1 cellular context compared by ENCODE assay signal in genomic region chr20:64041040-64041780, GRCh38.
TF ChIP-seq lines count a peak whose summit lies in the region.

No MANE protein-coding gene starts in this region.

TF ChIP-seq in HepG2, 621 proteins besides CTCF, POLR2A, EP300 and RAD21 (continued from another document and continues in another):
- TF ChIP-seq ZNF646 (CRISPR knock-in tag; IDR thresholded peaks at IDR 0.05): peak; percentile 54; the same call in 1 of the 2 replicates
- TF ChIP-seq THAP11 (CRISPR knock-in tag; IDR thresholded peaks at IDR 0.05): peak; percentile 73
- no peak; the same call in 1 of the 2 replicates for TF ChIP-seq ELF1 (CRISPR knock-in tag; IDR thresholded peaks at IDR 0.05)
- peak; percentile 29 for TF ChIP-seq ZNF407 (CRISPR knock-in tag; IDR thresholded peaks at IDR 0.05; ENCODE audit: not compliant biosample characterization)
- peak; percentile 46 for TF ChIP-seq PHF8 (CRISPR knock-in tag; IDR thresholded peaks at IDR 0.05)
- no peak for TF ChIP-seq ZNF549 (CRISPR knock-in tag; IDR thresholded peaks at IDR 0.05)
- TF ChIP-seq STAT5B (CRISPR knock-in tag; IDR thresholded peaks at IDR 0.05): peak; percentile 38; the same call in 1 of the 2 replicates
- TF ChIP-seq PAF1 (CRISPR knock-in tag; IDR thresholded peaks at IDR 0.05): no peak
- TF ChIP-seq SSRP1 (CRISPR knock-in tag; IDR thresholded peaks at IDR 0.05): no peak; the same call in none of the 2 replicates
- TF ChIP-seq SMARCC2 (IDR thresholded peaks at IDR 0.05): no peak
- TF ChIP-seq SMC3 (IDR thresholded peaks at IDR 0.05; ENCODE audit: low read length): no peak
- no peak for TF ChIP-seq FLYWCH1 (CRISPR knock-in tag; IDR thresholded peaks at IDR 0.05)
- TF ChIP-seq SUZ12 (IDR thresholded peaks at IDR 0.05; ENCODE audit: low read depth, low read length): no peak
- TF ChIP-seq THYN1 (CRISPR knock-in tag; IDR thresholded peaks at IDR 0.05; ENCODE audit: borderline replicate concordance, low read depth): no peak
- no peak for TF ChIP-seq ADNP (CRISPR knock-in tag; IDR thresholded peaks at IDR 0.05)
- TF ChIP-seq ZNF781 (CRISPR knock-in tag; IDR thresholded peaks at IDR 0.05; ENCODE audit: borderline replicate concordance, not compliant biosample characterization): peak; percentile 10
- TF ChIP-seq ZMAT3 (CRISPR knock-in tag; conservative IDR thresholded peaks at IDR 0.05): 0 out of 2 replicates have a peak, but pooled peaks have one; percentile 17
- TF ChIP-seq RFX3 (CRISPR knock-in tag; IDR thresholded peaks at IDR 0.05): 0 out of 2 replicates have a peak, but pooled peaks have one; percentile 34
- TF ChIP-seq ZNF224 (CRISPR knock-in tag; IDR thresholded peaks at IDR 0.05): no peak
- TF ChIP-seq MAFK (conservative IDR thresholded peaks at IDR 0.05 in 1 of 2, IDR thresholded peaks at IDR 0.05 in 1 of 2; ENCODE audit: low read length in 2 of 2): no peak
- TF ChIP-seq ZNF564 (CRISPR knock-in tag; IDR thresholded peaks at IDR 0.05): peak; percentile 71; the same call in 1 of the 2 replicates
- no peak; the same call in 1 of the 2 replicates for TF ChIP-seq ZNF629 (CRISPR knock-in tag; conservative IDR thresholded peaks at IDR 0.05)
- no peak; the same call in 1 of the 2 replicates for TF ChIP-seq GZF1 (CRISPR knock-in tag; IDR thresholded peaks at IDR 0.05)
- no peak for TF ChIP-seq HNRNPK (IDR thresholded peaks at IDR 0.05; ENCODE audit: low read depth, low read length, poor library complexity, severe bottlenecking)
- 0 out of 2 replicates have a peak, but pooled peaks have one; percentile 49 for TF ChIP-seq PRDM15 (CRISPR knock-in tag; IDR thresholded peaks at IDR 0.05)
- no peak for TF ChIP-seq ZNF569 (CRISPR knock-in tag; IDR thresholded peaks at IDR 0.05; ENCODE audit: borderline replicate concordance)
- no peak for TF ChIP-seq KAT2B (IDR thresholded peaks at IDR 0.05; ENCODE audit: borderline replicate concordance, low read depth, low read length)
- no peak for TF ChIP-seq ZNF431 (CRISPR knock-in tag; IDR thresholded peaks at IDR 0.05; ENCODE audit: borderline replicate concordance, low read depth)
- 0 out of 2 replicates have a peak, but pooled peaks have one; percentile 24 for TF ChIP-seq GATA4 (IDR thresholded peaks at IDR 0.05; ENCODE audit: borderline replicate concordance, low read depth)
- TF ChIP-seq ZNF691 (CRISPR knock-in tag; IDR thresholded peaks at IDR 0.05; ENCODE audit: borderline replicate concordance, low read depth): peak; percentile 22; the same call in 1 of the 2 replicates
- TF ChIP-seq FOXK1 (CRISPR knock-in tag; IDR thresholded peaks at IDR 0.05; ENCODE audit: borderline replicate concordance, low read depth): no peak
- peak; percentile 87 for TF ChIP-seq ZFP41 (CRISPR knock-in tag; IDR thresholded peaks at IDR 0.05; ENCODE audit: borderline replicate concordance)
- TF ChIP-seq ZNF547 (CRISPR knock-in tag; IDR thresholded peaks at IDR 0.05): no peak; the same call in 1 of the 2 replicates
- TF ChIP-seq PAX8 (CRISPR knock-in tag; IDR thresholded peaks at IDR 0.05; ENCODE audit: borderline replicate concordance): peak; percentile 37; the same call in 1 of the 2 replicates
- TF ChIP-seq ZBTB2 (CRISPR knock-in tag; IDR thresholded peaks at IDR 0.05; ENCODE audit: low read depth): no peak
- TF ChIP-seq TMF1 (CRISPR knock-in tag; IDR thresholded peaks at IDR 0.05; ENCODE audit: low read depth): peak; percentile 82; the same call in 1 of the 2 replicates
